9 cellular contexts compared by ENCODE assay signal in genomic region chr14:54773171-54774006, GRCh38.
DNase-seq lines count a peak whose midpoint lies in the region; ATAC-seq lines count a peak whose summit lies in the region.
"Had no signal": no experiment of that assay in that cellular context is flagged by ENCODE, and none has a peak within 500 bp of the region (broad histone marks: within the 10 kb centered on the region; RNA-seq: fewer than 3 reads in every experiment).

No MANE protein-coding gene starts in this region.

- intact Hi-C loops in left colon (cut with DNase I, micrococcal nuclease) = loop anchor here (5.0 to 10.0 kb wide), 2 partner anchors 209 to 211 kb away; partner anchors contain the start of gene SAMD4A (in 1 of the 2)

- DNase-seq in NCI-H1436 (lab: John Stamatoyannopoulos, UW) (peak; percentile 57), NCI-H1436 treated with DMSO at 0.1 percent for 48 hours (lab: John Stamatoyannopoulos, UW) (no peak), NCI-H2227 treated with DMSO at 0.1 percent for 48 hours (lab: John Stamatoyannopoulos, UW) (peak; percentile 66), left colon (peak; percentile 63 to 79)
- DNase-seq in activated CD4-positive, alpha-beta T cell treated with anti-CD3 and anti-CD28 coated beads for 1 hour = peak; percentile 45
- DNase-seq in stimulated activated CD4-positive, alpha-beta T cell treated with anti-CD3 and anti-CD28 coated beads, Interleukin-1b, Interleukin-23, amount 100 ng/mL, for 24 hours (ENCODE audit: low read depth in 4 of 4, low spot score in 1 of 4) = peak; percentile 36 to 77 (median 60)

- ATAC-seq in HG03097 (IDR thresholded peaks at IDR 0.05; ENCODE audit: low FRiP score, unreplicated experiment) (peak; percentile 47), left colon (peak; percentile 87)

- H3K27ac ChIP-seq in cingulate gyrus (ENCODE audit: low read depth, low read length) = peak overlapping the region; percentile 11
- H3K27ac ChIP-seq: 22Rv1 had no signal
